ENCODE assay signal across 8 cellular contexts in the genomic region with DNA sequence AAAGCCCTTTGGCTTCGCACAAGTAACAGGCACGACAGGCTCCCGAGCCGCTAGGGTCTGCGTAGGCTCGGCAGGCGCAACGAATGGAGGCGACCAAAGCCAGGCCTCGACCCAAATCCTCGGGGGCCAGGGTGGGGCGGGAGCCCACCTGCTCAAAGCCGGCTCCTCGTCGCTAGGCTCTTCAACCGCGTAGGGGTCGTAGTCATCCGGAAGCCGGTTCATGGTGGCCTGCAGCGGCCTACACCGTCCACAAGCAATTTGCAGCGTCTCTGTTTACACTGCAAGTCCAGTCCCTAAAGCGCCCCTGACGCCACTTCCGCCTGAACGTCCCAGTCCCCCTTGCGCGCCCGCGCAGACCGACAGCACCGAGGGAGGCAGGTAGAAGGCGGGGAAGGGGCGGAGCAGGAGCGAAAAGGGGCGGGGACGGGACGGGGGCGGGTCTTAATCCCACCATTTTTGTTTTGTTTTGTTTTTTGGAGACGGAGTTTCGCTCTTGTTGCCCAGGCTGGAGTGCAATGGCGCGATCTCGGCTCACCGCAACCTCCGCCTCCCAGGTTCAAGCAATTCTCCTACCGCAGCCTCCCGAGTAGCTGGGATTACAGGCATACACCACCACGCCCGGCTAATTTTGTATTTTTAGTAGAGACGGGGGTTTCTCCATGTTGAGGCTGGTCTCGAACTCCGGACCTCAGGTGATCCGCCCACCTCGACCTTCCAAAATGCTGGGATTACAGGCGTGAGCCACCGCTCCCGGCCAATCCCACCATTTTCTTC. TPM values are rescaled to one million over a fixed set of nuclear protein-coding genes. Genes with fewer than 3 reads are reported as not detected.
DNase-seq lines count a peak whose midpoint lies in the region; ATAC-seq and TF ChIP-seq lines count a peak whose summit lies in the region.

A gene with protein sequence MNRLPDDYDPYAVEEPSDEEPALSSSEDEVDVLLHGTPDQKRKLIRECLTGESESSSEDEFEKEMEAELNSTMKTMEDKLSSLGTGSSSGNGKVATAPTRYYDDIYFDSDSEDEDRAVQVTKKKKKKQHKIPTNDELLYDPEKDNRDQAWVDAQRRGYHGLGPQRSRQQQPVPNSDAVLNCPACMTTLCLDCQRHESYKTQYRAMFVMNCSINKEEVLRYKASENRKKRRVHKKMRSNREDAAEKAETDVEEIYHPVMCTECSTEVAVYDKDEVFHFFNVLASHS (minus strand): TSS at position 295 of the 774 bp plus-strand sequence. CDS start 73 bp downstream, at position 222.

- CTCF ChIA-PET in MCF 10A (lab: Yijun Ruan, JAX), result interaction anchor here (2.8 kb wide), 1 partner anchor 208 kb away, joined by 8 read pairs; no protein-coding TSS in a partner anchor

- DNase-seq in T follicular helper cell (ENCODE audit: low read depth) (peak; percentile 92), MCF 10A (ENCODE audit: unreplicated experiment) (peak; percentile 97), immature natural killer cell (peak; percentile 94 to 96 (median 95)), NCI-H146 (lab: John Stamatoyannopoulos, UW) (no peak), DMS79 (lab: John Stamatoyannopoulos, UW) (no peak)
- peak; percentile 87 to 93 (median 93) for DNase-seq in stimulated activated CD4-positive, alpha-beta T cell treated with anti-CD3 and anti-CD28 coated beads, Interleukin-12 subunit alpha, Interleukin-12 subunit beta, amount 100 ng/mL, for 48 hours (ENCODE audit: low read depth in 2 of 3, low spot score in 1 of 3)

- POLR2A ChIA-PET in MCF 10A (lab: Yijun Ruan, JAX), result interaction anchor here (0.6 to 3.4 kb wide), 10 partner anchors 10 to 208 kb away, joined by 3 to 14 read pairs (median 3); no protein-coding TSS in a partner anchor

- peak within 1 kb of the TSS; percentile 100 for H3K27ac Mint-ChIP-seq in MCF 10A (ENCODE audit: low read depth, unreplicated experiment)
- peak within 1 kb of the TSS; percentile 95 to 100 (median 99) for H3K27ac Mint-ChIP-seq in immature natural killer cell

- H3K27me3 Mint-ChIP-seq in MCF 10A (ENCODE audit: insufficient read depth, unreplicated experiment), result no peaks in the 10 kb centered on the region
- H3K27me3 Mint-ChIP-seq in immature natural killer cell (ENCODE audit: low read depth in 3 of 3), result peaks cover 3 to 7% (median 5%) of the 10 kb centered on the region in 3 donors

- H3K9me3 Mint-ChIP-seq in MCF 10A (ENCODE audit: unreplicated experiment) (no peaks in the 10 kb centered on the region), immature natural killer cell (no peaks in the 10 kb centered on the region)

- TF ChIP-seq CTCF in MCF 10A (IDR thresholded peaks at IDR 0.05; ENCODE audit: unreplicated experiment), result no peak

- BruUV-seq in MCF 10A (replicated peaks; lab: Mats Ljungman, UMichigan), result no TSS peak

- H3K4me3 Mint-ChIP-seq in MCF 10A (ENCODE audit: unreplicated experiment) (peak within 1 kb of the TSS; percentile 98), immature natural killer cell (peak within 1 kb of the TSS; percentile 99 to 100 (median 99))

- intact Hi-C loops in MCF 10A (cut with micrococcal nuclease), result loop anchor here (5.0 kb wide), 1 partner anchor 207 kb away; no protein-coding TSS in a partner anchor

- ATAC-seq in GM18520 (IDR thresholded peaks at IDR 0.05; ENCODE audit: unreplicated experiment) (peak; percentile 100), HG03045 (IDR thresholded peaks at IDR 0.05; ENCODE audit: unreplicated experiment) (peak; percentile 99)

- H3K4me1 Mint-ChIP-seq in MCF 10A (ENCODE audit: insufficient read depth, unreplicated experiment) (peaks cover 4% of the 10 kb centered on the region), immature natural killer cell (peaks cover 29 to 30% of the 10 kb centered on the region in 2 donors)

- H3K36me3 Mint-ChIP-seq in MCF 10A (ENCODE audit: insufficient read depth, unreplicated experiment) (peaks cover 38% of the 10 kb centered on the region), immature natural killer cell (peaks cover 0 to 4% (median 4%) of the 10 kb centered on the region in 3 donors)

RNA-seq across cellular contexts. Expression of the gene that starts here (rescaled TPM):
- total RNA-seq in MCF 10A (2022), result 31.5 and 38.9 TPM in 2 replicates
- polyA plus RNA-seq in immature natural killer cell, result 100 to 1,000 TPM in 2 of 3 donors, 10 to 100 TPM in 1; 94.9 to 192 (median 109) TPM

Comparison
In these comparisons a context has a peak if more than half of its experiments do, and no peak if none do; other contexts are left out.
1. DNase-seq: peak in T follicular helper cell (single experiment), MCF 10A (single experiment), immature natural killer cell (3 of 3) and stimulated activated CD4-positive, alpha-beta T cell treated with anti-CD3 and anti-CD28 coated beads, Interleukin-12 subunit alpha, Interleukin-12 subunit beta, amount 100 ng/mL, for 48 hours (3 of 3); none in NCI-H146 (single experiment) and DMS79 (single experiment).